Comparison of ENCODE assay signal across 1 cellular context in the genomic region with DNA sequence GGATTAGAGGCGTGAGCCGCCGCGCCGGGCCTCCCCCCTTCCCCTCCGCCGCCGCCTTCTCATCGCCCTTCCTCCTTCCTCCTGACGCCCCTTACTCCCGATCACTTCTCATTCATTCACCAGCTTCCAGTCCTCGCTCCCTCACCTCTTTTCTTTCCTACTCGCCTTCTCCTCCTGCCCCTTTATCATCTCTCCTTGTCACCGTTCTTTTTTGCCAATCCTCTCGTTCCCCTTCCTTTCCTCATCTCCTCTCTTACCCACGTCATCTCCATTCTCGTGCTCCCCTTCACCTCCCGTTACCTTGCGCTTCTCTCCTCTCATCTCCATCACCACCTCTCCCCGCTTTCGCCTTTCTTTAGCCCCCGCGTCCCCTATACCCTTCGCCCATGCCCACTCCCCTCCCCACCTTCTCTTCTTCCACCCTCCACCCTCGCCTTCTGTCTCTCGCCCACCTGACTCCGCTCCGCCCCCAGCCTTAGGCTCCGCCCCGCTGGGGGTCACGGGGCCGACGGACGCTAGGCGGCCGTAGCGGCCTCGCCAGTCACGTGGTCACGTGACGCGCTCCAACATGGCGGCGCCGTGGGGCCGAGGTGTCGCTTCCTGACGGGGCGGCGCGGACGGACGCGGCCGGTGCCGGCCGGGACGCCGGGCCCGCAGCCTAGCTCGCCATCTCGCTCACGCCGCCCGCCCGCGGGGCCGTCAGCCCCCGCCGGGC.
TF ChIP-seq lines count a peak whose summit lies in the region.

A gene (plus strand): TSS at position 544 of the 715 bp plus-strand sequence. CDS start 179 bp downstream, outside the sequence.

TF ChIP-seq in HEK293, 187 proteins besides CTCF, POLR2A, EP300 and RAD21 (continued from another document and continues in another):
- TF ChIP-seq HOXA7 (CRISPR knock-in tag; IDR thresholded peaks at IDR 0.05; ENCODE audit: borderline replicate concordance), result no peak
- TF ChIP-seq, protein P1, sequence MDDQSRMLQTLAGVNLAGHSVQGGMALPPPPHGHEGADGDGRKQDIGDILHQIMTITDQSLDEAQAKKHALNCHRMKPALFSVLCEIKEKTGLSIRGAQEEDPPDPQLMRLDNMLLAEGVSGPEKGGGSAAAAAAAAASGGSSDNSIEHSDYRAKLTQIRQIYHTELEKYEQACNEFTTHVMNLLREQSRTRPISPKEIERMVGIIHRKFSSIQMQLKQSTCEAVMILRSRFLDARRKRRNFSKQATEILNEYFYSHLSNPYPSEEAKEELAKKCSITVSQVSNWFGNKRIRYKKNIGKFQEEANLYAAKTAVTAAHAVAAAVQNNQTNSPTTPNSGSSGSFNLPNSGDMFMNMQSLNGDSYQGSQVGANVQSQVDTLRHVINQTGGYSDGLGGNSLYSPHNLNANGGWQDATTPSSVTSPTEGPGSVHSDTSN (CRISPR knock-in tag; IDR thresholded peaks at IDR 0.05), result 0 out of 2 replicates have a peak, but pooled peaks have one; percentile 65
- peak; percentile 90; the same call in 1 of the 2 replicates for TF ChIP-seq KLF7 (tag by site-specific recombination; IDR thresholded peaks at IDR 0.05; ENCODE audit: borderline replicate concordance)
- TF ChIP-seq, protein P2, sequence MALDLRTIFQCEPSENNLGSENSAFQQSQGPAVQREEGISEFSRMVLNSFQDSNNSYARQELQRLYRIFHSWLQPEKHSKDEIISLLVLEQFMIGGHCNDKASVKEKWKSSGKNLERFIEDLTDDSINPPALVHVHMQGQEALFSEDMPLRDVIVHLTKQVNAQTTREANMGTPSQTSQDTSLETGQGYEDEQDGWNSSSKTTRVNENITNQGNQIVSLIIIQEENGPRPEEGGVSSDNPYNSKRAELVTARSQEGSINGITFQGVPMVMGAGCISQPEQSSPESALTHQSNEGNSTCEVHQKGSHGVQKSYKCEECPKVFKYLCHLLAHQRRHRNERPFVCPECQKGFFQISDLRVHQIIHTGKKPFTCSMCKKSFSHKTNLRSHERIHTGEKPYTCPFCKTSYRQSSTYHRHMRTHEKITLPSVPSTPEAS (tag by site-specific recombination; IDR thresholded peaks at IDR 0.05), result 0 out of 2 replicates have a peak, but pooled peaks have one; percentile 35
- TF ChIP-seq, protein P3, sequence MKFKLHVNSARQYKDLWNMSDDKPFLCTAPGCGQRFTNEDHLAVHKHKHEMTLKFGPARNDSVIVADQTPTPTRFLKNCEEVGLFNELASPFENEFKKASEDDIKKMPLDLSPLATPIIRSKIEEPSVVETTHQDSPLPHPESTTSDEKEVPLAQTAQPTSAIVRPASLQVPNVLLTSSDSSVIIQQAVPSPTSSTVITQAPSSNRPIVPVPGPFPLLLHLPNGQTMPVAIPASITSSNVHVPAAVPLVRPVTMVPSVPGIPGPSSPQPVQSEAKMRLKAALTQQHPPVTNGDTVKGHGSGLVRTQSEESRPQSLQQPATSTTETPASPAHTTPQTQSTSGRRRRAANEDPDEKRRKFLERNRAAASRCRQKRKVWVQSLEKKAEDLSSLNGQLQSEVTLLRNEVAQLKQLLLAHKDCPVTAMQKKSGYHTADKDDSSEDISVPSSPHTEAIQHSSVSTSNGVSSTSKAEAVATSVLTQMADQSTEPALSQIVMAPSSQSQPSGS (tag by site-specific recombination; IDR thresholded peaks at IDR 0.05; ENCODE audit: low read depth), result 0 out of 2 replicates have a peak, but pooled peaks have one; percentile 42
- TF ChIP-seq KLF8 (tag by site-specific recombination; IDR thresholded peaks at IDR 0.05), result peak; percentile 97; the same call in 1 of the 2 replicates
- peak; percentile 24; the same call in 1 of the 2 replicates for TF ChIP-seq ZNF664 (tag by site-specific recombination; IDR thresholded peaks at IDR 0.05)
- TF ChIP-seq YY1 (tag by site-specific recombination; IDR thresholded peaks at IDR 0.05), result peak; percentile 85; the same call in 1 of the 2 replicates
- peak; percentile 99 for TF ChIP-seq ZSCAN23 (tag by site-specific recombination; IDR thresholded peaks at IDR 0.05)
- TF ChIP-seq, protein P4, sequence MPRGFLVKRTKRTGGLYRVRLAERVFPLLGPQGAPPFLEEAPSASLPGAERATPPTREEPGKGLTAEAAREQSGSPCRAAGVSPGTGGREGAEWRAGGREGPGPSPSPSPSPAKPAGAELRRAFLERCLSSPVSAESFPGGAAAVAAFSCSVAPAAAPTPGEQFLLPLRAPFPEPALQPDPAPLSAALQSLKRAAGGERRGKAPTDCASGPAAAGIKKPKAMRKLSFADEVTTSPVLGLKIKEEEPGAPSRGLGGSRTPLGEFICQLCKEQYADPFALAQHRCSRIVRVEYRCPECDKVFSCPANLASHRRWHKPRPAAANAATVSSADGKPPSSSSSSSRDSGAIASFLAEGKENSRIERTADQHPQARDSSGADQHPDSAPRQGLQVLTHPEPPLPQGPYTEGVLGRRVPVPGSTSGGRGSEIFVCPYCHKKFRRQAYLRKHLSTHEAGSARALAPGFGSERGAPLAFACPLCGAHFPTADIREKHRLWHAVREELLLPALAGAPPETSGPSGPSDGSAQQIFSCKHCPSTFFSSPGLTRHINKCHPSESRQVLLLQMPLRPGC (tag by site-specific recombination; IDR thresholded peaks at IDR 0.05), result peak; percentile 83
- TF ChIP-seq, protein P5, sequence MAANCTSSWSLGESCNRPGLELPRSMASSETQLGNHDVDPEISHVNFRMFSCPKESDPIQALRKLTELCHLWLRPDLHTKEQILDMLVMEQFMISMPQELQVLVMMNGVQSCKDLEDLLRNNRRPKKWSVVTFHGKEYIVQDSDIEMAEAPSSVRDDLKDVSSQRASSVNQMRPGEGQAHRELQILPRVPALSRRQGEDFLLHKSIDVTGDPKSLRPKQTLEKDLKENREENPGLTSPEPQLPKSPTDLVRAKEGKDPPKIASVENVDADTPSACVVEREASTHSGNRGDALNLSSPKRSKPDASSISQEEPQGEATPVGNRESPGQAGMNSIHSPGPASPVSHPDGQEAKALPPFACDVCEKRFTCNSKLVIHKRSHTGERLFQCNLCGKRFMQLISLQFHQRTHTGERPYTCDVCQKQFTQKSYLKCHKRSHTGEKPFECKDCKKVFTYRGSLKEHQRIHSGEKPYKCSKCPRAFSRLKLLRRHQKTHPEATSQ (tag by site-specific recombination; IDR thresholded peaks at IDR 0.05), result peak; percentile 74
- no peak for TF ChIP-seq ZNF510 (tag by site-specific recombination; IDR thresholded peaks at IDR 0.05; ENCODE audit: insufficient replicate concordance)
- peak; percentile 71 for TF ChIP-seq WT1 (tag by site-specific recombination; IDR thresholded peaks at IDR 0.05)
- TF ChIP-seq, protein P6, sequence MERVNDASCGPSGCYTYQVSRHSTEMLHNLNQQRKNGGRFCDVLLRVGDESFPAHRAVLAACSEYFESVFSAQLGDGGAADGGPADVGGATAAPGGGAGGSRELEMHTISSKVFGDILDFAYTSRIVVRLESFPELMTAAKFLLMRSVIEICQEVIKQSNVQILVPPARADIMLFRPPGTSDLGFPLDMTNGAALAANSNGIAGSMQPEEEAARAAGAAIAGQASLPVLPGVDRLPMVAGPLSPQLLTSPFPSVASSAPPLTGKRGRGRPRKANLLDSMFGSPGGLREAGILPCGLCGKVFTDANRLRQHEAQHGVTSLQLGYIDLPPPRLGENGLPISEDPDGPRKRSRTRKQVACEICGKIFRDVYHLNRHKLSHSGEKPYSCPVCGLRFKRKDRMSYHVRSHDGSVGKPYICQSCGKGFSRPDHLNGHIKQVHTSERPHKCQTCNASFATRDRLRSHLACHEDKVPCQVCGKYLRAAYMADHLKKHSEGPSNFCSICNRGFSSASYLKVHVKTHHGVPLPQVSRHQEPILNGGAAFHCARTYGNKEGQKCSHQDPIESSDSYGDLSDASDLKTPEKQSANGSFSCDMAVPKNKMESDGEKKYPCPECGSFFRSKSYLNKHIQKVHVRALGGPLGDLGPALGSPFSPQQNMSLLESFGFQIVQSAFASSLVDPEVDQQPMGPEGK (tag by site-specific recombination; IDR thresholded peaks at IDR 0.05), result peak; percentile 99
- peak; percentile 91 for TF ChIP-seq KLF9 (tag by site-specific recombination; IDR thresholded peaks at IDR 0.05; ENCODE audit: low read depth)
- no peak for TF ChIP-seq ZNF354C (tag by site-specific recombination; IDR thresholded peaks at IDR 0.05; ENCODE audit: borderline replicate concordance, low read depth)
- peak; percentile 89 for TF ChIP-seq ZBTB21 (tag by site-specific recombination; IDR thresholded peaks at IDR 0.05)
- TF ChIP-seq ZNF146 (tag by site-specific recombination; IDR thresholded peaks at IDR 0.05), result 0 out of 2 replicates have a peak, but pooled peaks have one; percentile 3
- TF ChIP-seq SP7 (tag by site-specific recombination; IDR thresholded peaks at IDR 0.05), result peak; percentile 93
- peak; percentile 100 for TF ChIP-seq ZNF366 (tag by site-specific recombination; conservative IDR thresholded peaks at IDR 0.05)
- TF ChIP-seq FEZF1 (tag by site-specific recombination; IDR thresholded peaks at IDR 0.05), result no peak
- TF ChIP-seq KLF1 (tag by site-specific recombination; IDR thresholded peaks at IDR 0.05), result peak; percentile 88
- TF ChIP-seq, protein P7, sequence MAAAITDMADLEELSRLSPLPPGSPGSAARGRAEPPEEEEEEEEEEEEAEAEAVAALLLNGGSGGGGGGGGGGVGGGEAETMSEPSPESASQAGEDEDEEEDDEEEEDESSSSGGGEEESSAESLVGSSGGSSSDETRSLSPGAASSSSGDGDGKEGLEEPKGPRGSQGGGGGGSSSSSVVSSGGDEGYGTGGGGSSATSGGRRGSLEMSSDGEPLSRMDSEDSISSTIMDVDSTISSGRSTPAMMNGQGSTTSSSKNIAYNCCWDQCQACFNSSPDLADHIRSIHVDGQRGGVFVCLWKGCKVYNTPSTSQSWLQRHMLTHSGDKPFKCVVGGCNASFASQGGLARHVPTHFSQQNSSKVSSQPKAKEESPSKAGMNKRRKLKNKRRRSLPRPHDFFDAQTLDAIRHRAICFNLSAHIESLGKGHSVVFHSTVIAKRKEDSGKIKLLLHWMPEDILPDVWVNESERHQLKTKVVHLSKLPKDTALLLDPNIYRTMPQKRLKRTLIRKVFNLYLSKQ (tag by site-specific recombination; IDR thresholded peaks at IDR 0.05; ENCODE audit: borderline replicate concordance), result no peak
- TF ChIP-seq, protein P8, sequence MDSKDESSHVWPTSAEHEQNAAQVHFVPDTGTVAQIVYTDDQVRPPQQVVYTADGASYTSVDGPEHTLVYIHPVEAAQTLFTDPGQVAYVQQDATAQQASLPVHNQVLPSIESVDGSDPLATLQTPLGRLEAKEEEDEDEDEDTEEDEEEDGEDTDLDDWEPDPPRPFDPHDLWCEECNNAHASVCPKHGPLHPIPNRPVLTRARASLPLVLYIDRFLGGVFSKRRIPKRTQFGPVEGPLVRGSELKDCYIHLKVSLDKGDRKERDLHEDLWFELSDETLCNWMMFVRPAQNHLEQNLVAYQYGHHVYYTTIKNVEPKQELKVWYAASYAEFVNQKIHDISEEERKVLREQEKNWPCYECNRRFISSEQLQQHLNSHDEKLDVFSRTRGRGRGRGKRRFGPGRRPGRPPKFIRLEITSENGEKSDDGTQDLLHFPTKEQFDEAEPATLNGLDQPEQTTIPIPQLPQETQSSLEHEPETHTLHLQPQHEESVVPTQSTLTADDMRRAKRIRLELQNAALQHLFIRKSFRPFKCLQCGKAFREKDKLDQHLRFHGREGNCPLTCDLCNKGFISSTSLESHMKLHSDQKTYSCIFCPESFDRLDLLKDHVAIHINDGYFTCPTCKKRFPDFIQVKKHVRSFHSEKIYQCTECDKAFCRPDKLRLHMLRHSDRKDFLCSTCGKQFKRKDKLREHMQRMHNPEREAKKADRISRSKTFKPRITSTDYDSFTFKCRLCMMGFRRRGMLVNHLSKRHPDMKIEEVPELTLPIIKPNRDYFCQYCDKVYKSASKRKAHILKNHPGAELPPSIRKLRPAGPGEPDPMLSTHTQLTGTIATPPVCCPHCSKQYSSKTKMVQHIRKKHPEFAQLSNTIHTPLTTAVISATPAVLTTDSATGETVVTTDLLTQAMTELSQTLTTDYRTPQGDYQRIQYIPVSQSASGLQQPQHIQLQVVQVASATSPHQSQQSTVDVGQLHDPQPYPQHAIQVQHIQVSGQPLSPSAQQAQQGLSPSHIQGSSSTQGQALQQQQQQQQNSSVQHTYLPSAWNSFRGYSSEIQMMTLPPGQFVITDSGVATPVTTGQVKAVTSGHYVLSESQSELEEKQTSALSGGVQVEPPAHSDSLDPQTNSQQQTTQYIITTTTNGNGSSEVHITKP (tag by site-specific recombination; IDR thresholded peaks at IDR 0.05), result peak; percentile 85
- TF ChIP-seq ZNF138 (tag by site-specific recombination; IDR thresholded peaks at IDR 0.05; ENCODE audit: borderline replicate concordance), result peak; percentile 22
- TF ChIP-seq SP2 (tag by site-specific recombination; IDR thresholded peaks at IDR 0.05), result peak; percentile 70
- TF ChIP-seq MZF1 (tag by site-specific recombination; IDR thresholded peaks at IDR 0.05; ENCODE audit: borderline replicate concordance), result peak; percentile 6; the same call in 1 of the 2 replicates
- TF ChIP-seq, protein P9, sequence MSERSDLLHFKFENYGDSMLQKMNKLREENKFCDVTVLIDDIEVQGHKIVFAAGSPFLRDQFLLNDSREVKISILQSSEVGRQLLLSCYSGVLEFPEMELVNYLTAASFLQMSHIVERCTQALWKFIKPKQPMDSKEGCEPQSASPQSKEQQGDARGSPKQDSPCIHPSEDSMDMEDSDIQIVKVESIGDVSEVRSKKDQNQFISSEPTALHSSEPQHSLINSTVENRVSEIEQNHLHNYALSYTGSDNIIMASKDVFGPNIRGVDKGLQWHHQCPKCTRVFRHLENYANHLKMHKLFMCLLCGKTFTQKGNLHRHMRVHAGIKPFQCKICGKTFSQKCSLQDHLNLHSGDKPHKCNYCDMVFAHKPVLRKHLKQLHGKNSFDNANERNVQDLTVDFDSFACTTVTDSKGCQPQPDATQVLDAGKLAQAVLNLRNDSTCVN (tag by site-specific recombination; optimal IDR thresholded peaks at IDR 0.05), result peak; percentile 73
- peak; percentile 88 for TF ChIP-seq ZNF629 (tag by site-specific recombination; IDR thresholded peaks at IDR 0.05)
- TF ChIP-seq ZNF433 (tag by site-specific recombination; IDR thresholded peaks at IDR 0.05; ENCODE audit: low read depth), result no peak
- no peak for TF ChIP-seq ZNF174 (tag by site-specific recombination; IDR thresholded peaks at IDR 0.05)
- peak; percentile 95 for TF ChIP-seq ZEB2 (tag by site-specific recombination; IDR thresholded peaks at IDR 0.05)
- 0 out of 2 replicates have a peak, but pooled peaks have one; percentile 36 for TF ChIP-seq ZNF677 (tag by site-specific recombination; IDR thresholded peaks at IDR 0.05)
- peak; percentile 80 for TF ChIP-seq ZNF600 (tag by site-specific recombination; IDR thresholded peaks at IDR 0.05)
- TF ChIP-seq ZNF24 (tag by site-specific recombination; IDR thresholded peaks at IDR 0.05), result peak; percentile 74; the same call in 1 of the 2 replicates
- peak; percentile 66 for TF ChIP-seq ZBTB48 (tag by site-specific recombination; IDR thresholded peaks at IDR 0.05)
- TF ChIP-seq ZNF341 (tag by site-specific recombination; IDR thresholded peaks at IDR 0.05; ENCODE audit: low read depth), result peak; percentile 83
- TF ChIP-seq ZBTB1 (tag by site-specific recombination; IDR thresholded peaks at IDR 0.05), result no peak
- TF ChIP-seq, protein P10, sequence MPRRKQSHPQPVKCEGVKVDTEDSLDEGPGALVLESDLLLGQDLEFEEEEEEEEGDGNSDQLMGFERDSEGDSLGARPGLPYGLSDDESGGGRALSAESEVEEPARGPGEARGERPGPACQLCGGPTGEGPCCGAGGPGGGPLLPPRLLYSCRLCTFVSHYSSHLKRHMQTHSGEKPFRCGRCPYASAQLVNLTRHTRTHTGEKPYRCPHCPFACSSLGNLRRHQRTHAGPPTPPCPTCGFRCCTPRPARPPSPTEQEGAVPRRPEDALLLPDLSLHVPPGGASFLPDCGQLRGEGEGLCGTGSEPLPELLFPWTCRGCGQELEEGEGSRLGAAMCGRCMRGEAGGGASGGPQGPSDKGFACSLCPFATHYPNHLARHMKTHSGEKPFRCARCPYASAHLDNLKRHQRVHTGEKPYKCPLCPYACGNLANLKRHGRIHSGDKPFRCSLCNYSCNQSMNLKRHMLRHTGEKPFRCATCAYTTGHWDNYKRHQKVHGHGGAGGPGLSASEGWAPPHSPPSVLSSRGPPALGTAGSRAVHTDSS (tag by site-specific recombination; IDR thresholded peaks at IDR 0.05), result no peak
- peak; percentile 82; the same call in 1 of the 2 replicates for TF ChIP-seq ZNF610 (tag by site-specific recombination; IDR thresholded peaks at IDR 0.05; ENCODE audit: borderline replicate concordance)
